25 cellular contexts compared by ENCODE assay signal in the genomic region with DNA sequence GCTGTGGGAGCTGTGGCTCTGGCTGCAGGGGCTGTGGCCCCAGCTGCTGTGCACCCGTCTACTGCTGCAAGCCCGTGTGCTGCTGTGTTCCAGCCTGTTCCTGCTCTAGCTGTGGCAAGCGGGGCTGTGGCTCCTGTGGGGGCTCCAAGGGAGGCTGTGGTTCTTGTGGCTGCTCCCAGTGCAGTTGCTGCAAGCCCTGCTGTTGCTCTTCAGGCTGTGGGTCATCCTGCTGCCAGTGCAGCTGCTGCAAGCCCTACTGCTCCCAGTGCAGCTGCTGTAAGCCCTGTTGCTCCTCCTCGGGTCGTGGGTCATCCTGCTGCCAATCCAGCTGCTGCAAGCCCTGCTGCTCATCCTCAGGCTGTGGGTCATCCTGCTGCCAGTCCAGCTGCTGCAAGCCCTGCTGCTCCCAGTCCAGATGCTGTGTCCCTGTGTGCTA. TPM values are rescaled to one million over a fixed set of nuclear protein-coding genes. Genes with fewer than 3 reads are reported as not detected.
DNase-seq lines count a peak whose midpoint lies in the region; ATAC-seq lines count a peak whose summit lies in the region.
"Had no signal": no experiment of that assay in that cellular context is flagged by ENCODE, and none has a peak within 500 bp of the region (broad histone marks: within the 10 kb centered on the region; RNA-seq: fewer than 3 reads in every experiment).

No MANE protein-coding gene starts in this region.

- ATAC-seq in GM21825 (IDR thresholded peaks at IDR 0.05; ENCODE audit: unreplicated experiment) (no peak), GM21423 (IDR thresholded peaks at IDR 0.05; ENCODE audit: unreplicated experiment) (no peak)
- ATAC-seq: body of pancreas; stimulated activated naive CD8-positive, alpha-beta T cell treated with anti-CD3 and anti-CD28 coated beads, Interleukin-15, amount 100 ng/mL, for 72 hours had no signal

- H3K79me2 ChIP-seq in Karpas-422 (ENCODE audit: low read length): no peaks in the 10 kb centered on the region

- H4K20me1 ChIP-seq in Karpas-422 (ENCODE audit: insufficient read depth, low read depth, low read length): no peaks in the 10 kb centered on the region

- H3K27ac ChIP-seq in Karpas-422 (ENCODE audit: low read length): no peak overlapping the region
- H3K27ac ChIP-seq: body of pancreas, epithelial cell of prostate, HL-60, ovary, right atrium auricular region, SJSA1, tibial artery had no signal

- H3K4me2 ChIP-seq in Karpas-422 (ENCODE audit: low read depth, low read length, poor library complexity, severe bottlenecking): no peak overlapping the region

- no peak overlapping the region for H3K4me3 ChIP-seq in Karpas-422 (ENCODE audit: low read length)
- H3K4me3 ChIP-seq: body of pancreas, HAP-1, ovary, right atrium auricular region, SJSA1, tibial artery had no signal

- no peak overlapping the region for H2AFZ ChIP-seq in Karpas-422 (ENCODE audit: low read length)

- no peaks in the 10 kb centered on the region for H3K4me1 ChIP-seq in Karpas-422 (ENCODE audit: low read length)
- H3K4me1 ChIP-seq: body of pancreas, HAP-1, right atrium auricular region, SJSA1, tibial artery had no signal

- H3K9ac ChIP-seq in Karpas-422 (ENCODE audit: low read length): no peak overlapping the region

- H3K27me3 ChIP-seq in Karpas-422 (ENCODE audit: low read length): no peaks in the 10 kb centered on the region
- H3K27me3 ChIP-seq: body of pancreas, ovary, right atrium auricular region, SJSA1 had no signal

- no peaks in the 10 kb centered on the region for H3K9me2 ChIP-seq in Karpas-422 (replicated peaks; ENCODE audit: insufficient read depth, low read length)

- no peaks in the 10 kb centered on the region for H3K36me3 ChIP-seq in Karpas-422 (ENCODE audit: insufficient read depth, low read length)
- H3K36me3 ChIP-seq: HAP-1, ovary, right atrium auricular region, SJSA1, tibial artery had no signal

- DNase-seq in Karpas-422 (peak; percentile 24), islet precursor cell (peak; percentile 41)
- DNase-seq: activated gamma-delta T cell treated with Interleukin-2 at 50 U/mL for 16 hours; activated T-cell treated with anti-CD3 and anti-CD28 coated beads, Interleukin-2, amount 50 U/mL, for 1 hour; body of pancreas; CD4-positive, CD25-positive, alpha-beta regulatory T cell; mesenchymal stem cell; naive B cell; NCI-H146; NCI-H2171; NCI-H524; NK-92 treated with Interleukin-12 subunit alpha and Interleukin-12 subunit beta, amount 100 ng/mL, for 24 hours; ovary; stimulated activated naive CD8-positive, alpha-beta T cell treated with anti-CD3 and anti-CD28 coated beads, Interleukin-15, amount 100 ng/mL, for 72 hours; T-helper 1 cell; tibial artery had no signal

- H3K9me3 ChIP-seq in Karpas-422 (ENCODE audit: low read length): no peaks in the 10 kb centered on the region
- H3K9me3 ChIP-seq: body of pancreas, HAP-1, right atrium auricular region, SJSA1 had no signal

RNA-seq across cellular contexts. Expression of a gene that starts 0.5 kb away (rescaled TPM):
- not detected in 2 replicates for total RNA-seq in Karpas-422 (2014; rRNA removed; shearing (Covaris generic); ENCODE audit: low replicate concordance)
- total RNA-seq: cerebellum, M059J, right atrium auricular region, SJSA1 had no signal

RNA-seq across cellular contexts. Expression of a gene that starts 10.9 kb away (rescaled TPM):
- not detected in 2 replicates for total RNA-seq in Karpas-422 (2014; rRNA removed; shearing (Covaris generic); ENCODE audit: low replicate concordance)
- total RNA-seq: body of pancreas, cerebellum, M059J, ovary, right atrium auricular region, SJSA1 had no signal

RNA-seq across cellular contexts. Expression of a gene that starts 16.6 kb away (rescaled TPM):
- not detected in 2 replicates for total RNA-seq in Karpas-422 (2014; rRNA removed; shearing (Covaris generic); ENCODE audit: low replicate concordance)
- total RNA-seq: body of pancreas; CD4-positive, CD25-positive, alpha-beta regulatory T cell; cerebellum; M059J; right atrium auricular region; SJSA1 had no signal

RNA-seq across cellular contexts. Expression of a gene that starts 21.7 kb away (rescaled TPM):
- 1.5 TPM in 1 of 2 replicates, not detected in the other for total RNA-seq in Karpas-422 (2014; rRNA removed; shearing (Covaris generic); ENCODE audit: low replicate concordance)
- total RNA-seq: body of pancreas; CD4-positive, CD25-positive, alpha-beta regulatory T cell; M059J; right atrium auricular region; SJSA1 had no signal

RNA-seq across cellular contexts. Expression of a gene that starts 33.9 kb away (rescaled TPM):
- total RNA-seq in Karpas-422 (2014; rRNA removed; shearing (Covaris generic); ENCODE audit: low replicate concordance): not detected in 2 replicates
- total RNA-seq: body of pancreas; CD4-positive, CD25-positive, alpha-beta regulatory T cell; cerebellum; M059J; ovary; right atrium auricular region; SJSA1 had no signal
